Comparison of ENCODE assay signal across 7 cellular contexts in the genomic region with DNA sequence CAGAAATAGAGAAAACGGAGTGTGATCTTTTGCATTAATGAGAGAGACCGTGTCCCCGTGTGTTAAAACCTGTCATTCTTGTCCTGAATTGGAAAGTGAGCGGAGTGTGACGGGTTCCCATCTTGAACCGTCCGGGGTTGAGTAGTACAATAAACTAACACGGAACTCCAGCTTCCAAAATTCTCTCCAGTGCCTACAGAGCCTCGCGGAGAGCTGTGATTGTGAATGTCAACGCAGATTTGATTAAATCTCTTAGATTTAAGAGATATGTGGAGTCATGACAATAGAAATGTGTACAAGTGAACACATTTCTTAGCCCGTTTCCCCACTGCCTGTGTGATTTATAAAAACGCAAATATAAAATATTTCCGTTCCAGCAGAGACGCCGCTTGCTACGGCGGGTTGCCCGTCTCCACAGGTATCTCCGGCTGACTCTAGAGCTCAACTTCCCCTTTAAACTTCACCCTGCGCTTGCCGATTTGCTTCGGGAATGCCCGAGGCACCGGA. TPM values are rescaled to one million over a fixed set of nuclear protein-coding genes. Genes with fewer than 3 reads are reported as not detected.
DNase-seq lines count a peak whose midpoint lies in the region; ATAC-seq and TF ChIP-seq lines count a peak whose summit lies in the region.

No MANE protein-coding gene starts in this region.

- H3K4me1 ChIP-seq in colonic mucosa = no peaks in the 10 kb centered on the region
- peaks cover 13 to 24% of the 10 kb centered on the region in 2 donors for H3K4me1 ChIP-seq in left lung

- H3K27ac ChIP-seq in SU-DHL-6 (ENCODE audit: low read depth, low read length) (peak overlapping the region; percentile 67), colonic mucosa (peak overlapping the region; percentile 94), left lung (peak overlapping the region; percentile 92 to 94)

- no peak for TF ChIP-seq RAD21 in Ishikawa (IDR thresholded peaks at IDR 0.05; ENCODE audit: low read depth)

- no peaks in the 10 kb centered on the region for H3K9me2 ChIP-seq in SU-DHL-6 (replicated peaks; ENCODE audit: insufficient read depth, low read length)

- H3K4me3 ChIP-seq in SU-DHL-6 (ENCODE audit: insufficient read depth, low read length, poor library complexity, severe bottlenecking) (peak overlapping the region; percentile 76), colonic mucosa (peak overlapping the region; percentile 85), left lung (peak overlapping the region; percentile 74)

- peaks cover 14% of the 10 kb centered on the region for H3K36me3 ChIP-seq in SU-DHL-6 (ENCODE audit: low read length)
- H3K36me3 ChIP-seq in colonic mucosa = no peaks in the 10 kb centered on the region
- peaks cover 0 to 24% of the 10 kb centered on the region in 2 donors for H3K36me3 ChIP-seq in left lung

- no peaks in the 10 kb centered on the region for H3F3A ChIP-seq in SU-DHL-6 (ENCODE audit: insufficient read depth)

- H3K4me2 ChIP-seq in SU-DHL-6 (ENCODE audit: low read depth, low read length, poor library complexity, severe bottlenecking) = peak overlapping the region; percentile 95

- H3K9me3 ChIP-seq in SU-DHL-6 (ENCODE audit: insufficient read depth, low read length) = no peaks in the 10 kb centered on the region
- H3K9me3 ChIP-seq in colonic mucosa = no peaks in the 10 kb centered on the region
- no peaks in the 10 kb centered on the region for H3K9me3 ChIP-seq in left lung

- H3K27me3 ChIP-seq in SU-DHL-6 (ENCODE audit: low read length) (no peaks in the 10 kb centered on the region), colonic mucosa (no peaks in the 10 kb centered on the region), left lung (no peaks in the 10 kb centered on the region)

- peak overlapping the region; percentile 93 for H2AFZ ChIP-seq in SU-DHL-6 (ENCODE audit: low read depth, low read length, severe bottlenecking)

- peaks cover 51% of the 10 kb centered on the region for H3K79me2 ChIP-seq in SU-DHL-6 (ENCODE audit: insufficient read depth, low read length)

- ATAC-seq in GM21723 (IDR thresholded peaks at IDR 0.05; ENCODE audit: unreplicated experiment) = peak; percentile 51
- peak; percentile 76 for ATAC-seq in left lung

- peak overlapping the region; percentile 99 for H3K9ac ChIP-seq in SU-DHL-6 (ENCODE audit: low read length)
- H3K9ac ChIP-seq in colonic mucosa (ENCODE audit: low read depth in 2 of 2, low read length in 2 of 2) = peak overlapping the region; percentile 67 to 94

- TF ChIP-seq CTCF in GM10266 (IDR thresholded peaks at IDR 0.05; ENCODE audit: control insufficient read depth, insufficient read depth, low read depth, missing control alignments) (no peak), SU-DHL-6 (IDR thresholded peaks at IDR 0.05; ENCODE audit: insufficient read depth, low read length, poor library complexity, severe bottlenecking) (no peak), colonic mucosa (IDR thresholded peaks at IDR 0.05) (no peak), left lung (IDR thresholded peaks at IDR 0.05) (no peak)

- H4K20me1 ChIP-seq in SU-DHL-6 (ENCODE audit: low read depth, low read length) = peaks cover 4% of the 10 kb centered on the region; the same call in 1 of the 2 replicates

- peak; percentile 22 for DNase-seq in GM10266 (ENCODE audit: extremely low spot score)
- peak; percentile 68 for DNase-seq in colonic mucosa
- no peak for DNase-seq in left lung
- DNase-seq in stimulated activated CD8-positive, alpha-beta memory T cell treated with anti-CD3 and anti-CD28 coated beads, Interleukin-4, amount 100 ng/mL, for 48 hours = peak; percentile 41

- intact Hi-C loops in colonic mucosa (cut with DNase I) = loop anchor here (10.0 kb wide), 1 partner anchor 249 kb away; no protein-coding TSS in a partner anchor
- intact Hi-C loops in left lung (cut with DNase I) = no loop called here

- TF ChIP-seq EP300 in Ishikawa (IDR thresholded peaks at IDR 0.05; ENCODE audit: borderline replicate concordance) = no peak

TF ChIP-seq in Ishikawa, 13 proteins besides CTCF, POLR2A, EP300 and RAD21:
- TF ChIP-seq, protein P1, sequence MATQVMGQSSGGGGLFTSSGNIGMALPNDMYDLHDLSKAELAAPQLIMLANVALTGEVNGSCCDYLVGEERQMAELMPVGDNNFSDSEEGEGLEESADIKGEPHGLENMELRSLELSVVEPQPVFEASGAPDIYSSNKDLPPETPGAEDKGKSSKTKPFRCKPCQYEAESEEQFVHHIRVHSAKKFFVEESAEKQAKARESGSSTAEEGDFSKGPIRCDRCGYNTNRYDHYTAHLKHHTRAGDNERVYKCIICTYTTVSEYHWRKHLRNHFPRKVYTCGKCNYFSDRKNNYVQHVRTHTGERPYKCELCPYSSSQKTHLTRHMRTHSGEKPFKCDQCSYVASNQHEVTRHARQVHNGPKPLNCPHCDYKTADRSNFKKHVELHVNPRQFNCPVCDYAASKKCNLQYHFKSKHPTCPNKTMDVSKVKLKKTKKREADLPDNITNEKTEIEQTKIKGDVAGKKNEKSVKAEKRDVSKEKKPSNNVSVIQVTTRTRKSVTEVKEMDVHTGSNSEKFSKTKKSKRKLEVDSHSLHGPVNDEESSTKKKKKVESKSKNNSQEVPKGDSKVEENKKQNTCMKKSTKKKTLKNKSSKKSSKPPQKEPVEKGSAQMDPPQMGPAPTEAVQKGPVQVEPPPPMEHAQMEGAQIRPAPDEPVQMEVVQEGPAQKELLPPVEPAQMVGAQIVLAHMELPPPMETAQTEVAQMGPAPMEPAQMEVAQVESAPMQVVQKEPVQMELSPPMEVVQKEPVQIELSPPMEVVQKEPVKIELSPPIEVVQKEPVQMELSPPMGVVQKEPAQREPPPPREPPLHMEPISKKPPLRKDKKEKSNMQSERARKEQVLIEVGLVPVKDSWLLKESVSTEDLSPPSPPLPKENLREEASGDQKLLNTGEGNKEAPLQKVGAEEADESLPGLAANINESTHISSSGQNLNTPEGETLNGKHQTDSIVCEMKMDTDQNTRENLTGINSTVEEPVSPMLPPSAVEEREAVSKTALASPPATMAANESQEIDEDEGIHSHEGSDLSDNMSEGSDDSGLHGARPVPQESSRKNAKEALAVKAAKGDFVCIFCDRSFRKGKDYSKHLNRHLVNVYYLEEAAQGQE (IDR thresholded peaks at IDR 0.05; ENCODE audit: low read depth) = no peak
- TF ChIP-seq CEBPB (IDR thresholded peaks at IDR 0.05) (no peak), YY1 (IDR thresholded peaks at IDR 0.05; ENCODE audit: low read depth) (0 out of 2 replicates have a peak, but pooled peaks have one; percentile 46)
TF ChIP-seq in Ishikawa: peak in this region for 1.

RNA-seq across cellular contexts. Expression of gene METAP2, which starts 0.5 kb away (rescaled TPM):
- total RNA-seq in colonic mucosa (10 to 100 TPM; 49.5 to 53.8 TPM), left lung (10 to 100 TPM; 56.3 to 57.5 TPM)

Comparison
In these comparisons a context has a peak if more than half of its experiments do, and no peak if none do; other contexts are left out.
1. DNase-seq: peak in GM10266 (single experiment), colonic mucosa (single experiment) and stimulated activated CD8-positive, alpha-beta memory T cell treated with anti-CD3 and anti-CD28 coated beads, Interleukin-4, amount 100 ng/mL, for 48 hours (single experiment); none in left lung (0 of 2).
2. Peak in every context shown above with its lines, with median percentiles within 50 percentile points of each other: H3K27ac ChIP-seq and H3K4me3 ChIP-seq.